ENCODE assay signal across 23 cellular contexts in genomic region chr16:9800180-9800738, GRCh38.
"Had no signal": no experiment of that assay in that cellular context is flagged by ENCODE, and none has a peak within 500 bp of the region (broad histone marks: within the 10 kb centered on the region; RNA-seq: fewer than 3 reads in every experiment).

No MANE protein-coding gene starts in this region.

- H3K4me3 ChIP-seq: coronary artery, left ventricle myocardium inferior, pancreas, prostate gland, sigmoid colon, stomach, tibial nerve had no signal

- DNase-seq: activated CD4-positive, alpha-beta memory T cell treated with anti-CD3 and anti-CD28 coated beads for 36 hours; activated CD4-positive, alpha-beta T cell treated with anti-CD3 and anti-CD28 coated beads, Interleukin-2, amount 10 ng/mL, durations not matched to agents 24 days and 14 days; activated CD8-positive, alpha-beta memory T cell treated with anti-CD3 and anti-CD28 coated beads, Interleukin-2, amount 50 U/mL, for 4 hours; activated effector memory CD4-positive, alpha-beta T cell treated with anti-CD3 and anti-CD28 coated beads, Interleukin-2, amount 50 U/mL, for 16 hours; activated naive CD4-positive, alpha-beta T cell treated with anti-CD3 and anti-CD28 coated beads, Interleukin-2, amount 10 ng/mL, durations not matched to agents 7 days and 5 days; activated naive CD8-positive, alpha-beta T cell treated with anti-CD3 and anti-CD28 coated beads, Interleukin-2, amount 10 ng/mL, durations not matched to agents 7 days and 5 days; activated T-cell treated with anti-CD3 and anti-CD28 coated beads, Interleukin-2, amount 50 U/mL, for 1 hour; brain microvascular endothelial cell; effector memory CD8-positive, alpha-beta T cell; left ventricle myocardium inferior; naive B cell; pancreas; retina; sigmoid colon; small intestine; stimulated activated CD4-positive, alpha-beta T cell treated with anti-CD3 and anti-CD28 coated beads, Interleukin-4, amount 100 ng/mL, for 4 hours; stimulated activated CD8-positive, alpha-beta memory T cell treated with anti-CD3 and anti-CD28 coated beads, Interleukin-4, amount 100 ng/mL, for 48 hours; stomach; T-helper 9 cell; WERI-Rb-1 had no signal
